In genomic region chr5:125274938-125275759, GRCh38 we compare ENCODE assay signal across 1 cellular context.
TF ChIP-seq lines count a peak whose summit lies in the region.

No MANE protein-coding gene starts in this region.

TF ChIP-seq in HEK293, 187 proteins besides CTCF, POLR2A, EP300 and RAD21 (continued from another document and continues in another):
- TF ChIP-seq, protein P1, sequence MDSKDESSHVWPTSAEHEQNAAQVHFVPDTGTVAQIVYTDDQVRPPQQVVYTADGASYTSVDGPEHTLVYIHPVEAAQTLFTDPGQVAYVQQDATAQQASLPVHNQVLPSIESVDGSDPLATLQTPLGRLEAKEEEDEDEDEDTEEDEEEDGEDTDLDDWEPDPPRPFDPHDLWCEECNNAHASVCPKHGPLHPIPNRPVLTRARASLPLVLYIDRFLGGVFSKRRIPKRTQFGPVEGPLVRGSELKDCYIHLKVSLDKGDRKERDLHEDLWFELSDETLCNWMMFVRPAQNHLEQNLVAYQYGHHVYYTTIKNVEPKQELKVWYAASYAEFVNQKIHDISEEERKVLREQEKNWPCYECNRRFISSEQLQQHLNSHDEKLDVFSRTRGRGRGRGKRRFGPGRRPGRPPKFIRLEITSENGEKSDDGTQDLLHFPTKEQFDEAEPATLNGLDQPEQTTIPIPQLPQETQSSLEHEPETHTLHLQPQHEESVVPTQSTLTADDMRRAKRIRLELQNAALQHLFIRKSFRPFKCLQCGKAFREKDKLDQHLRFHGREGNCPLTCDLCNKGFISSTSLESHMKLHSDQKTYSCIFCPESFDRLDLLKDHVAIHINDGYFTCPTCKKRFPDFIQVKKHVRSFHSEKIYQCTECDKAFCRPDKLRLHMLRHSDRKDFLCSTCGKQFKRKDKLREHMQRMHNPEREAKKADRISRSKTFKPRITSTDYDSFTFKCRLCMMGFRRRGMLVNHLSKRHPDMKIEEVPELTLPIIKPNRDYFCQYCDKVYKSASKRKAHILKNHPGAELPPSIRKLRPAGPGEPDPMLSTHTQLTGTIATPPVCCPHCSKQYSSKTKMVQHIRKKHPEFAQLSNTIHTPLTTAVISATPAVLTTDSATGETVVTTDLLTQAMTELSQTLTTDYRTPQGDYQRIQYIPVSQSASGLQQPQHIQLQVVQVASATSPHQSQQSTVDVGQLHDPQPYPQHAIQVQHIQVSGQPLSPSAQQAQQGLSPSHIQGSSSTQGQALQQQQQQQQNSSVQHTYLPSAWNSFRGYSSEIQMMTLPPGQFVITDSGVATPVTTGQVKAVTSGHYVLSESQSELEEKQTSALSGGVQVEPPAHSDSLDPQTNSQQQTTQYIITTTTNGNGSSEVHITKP (tag by site-specific recombination; IDR thresholded peaks at IDR 0.05) = peak; percentile 94
- peak; percentile 59 for TF ChIP-seq ZNF600 (tag by site-specific recombination; IDR thresholded peaks at IDR 0.05)
- no peak for TF ChIP-seq ZNF626 (tag by site-specific recombination; IDR thresholded peaks at IDR 0.05)
- peak; percentile 75 for TF ChIP-seq ZNF24 (tag by site-specific recombination; IDR thresholded peaks at IDR 0.05)
- TF ChIP-seq ZNF704 (tag by site-specific recombination; IDR thresholded peaks at IDR 0.05) = no peak
- no peak for TF ChIP-seq ZNF175 (tag by site-specific recombination; IDR thresholded peaks at IDR 0.05)
- no peak for TF ChIP-seq ZNF571 (tag by site-specific recombination; IDR thresholded peaks at IDR 0.05)
- no peak for TF ChIP-seq GLI4 (tag by site-specific recombination; IDR thresholded peaks at IDR 0.05)
- TF ChIP-seq ZNF76 (tag by site-specific recombination; IDR thresholded peaks at IDR 0.05; ENCODE audit: borderline replicate concordance, low read depth) = peak; percentile 39; the same call in 1 of the 2 replicates
- no peak for TF ChIP-seq ZNF792 (tag by site-specific recombination; IDR thresholded peaks at IDR 0.05)
- peak; percentile 98 for TF ChIP-seq ZEB2 (tag by site-specific recombination; IDR thresholded peaks at IDR 0.05)
- TF ChIP-seq SP7 (tag by site-specific recombination; IDR thresholded peaks at IDR 0.05) = peak; percentile 98
- TF ChIP-seq, protein P2, sequence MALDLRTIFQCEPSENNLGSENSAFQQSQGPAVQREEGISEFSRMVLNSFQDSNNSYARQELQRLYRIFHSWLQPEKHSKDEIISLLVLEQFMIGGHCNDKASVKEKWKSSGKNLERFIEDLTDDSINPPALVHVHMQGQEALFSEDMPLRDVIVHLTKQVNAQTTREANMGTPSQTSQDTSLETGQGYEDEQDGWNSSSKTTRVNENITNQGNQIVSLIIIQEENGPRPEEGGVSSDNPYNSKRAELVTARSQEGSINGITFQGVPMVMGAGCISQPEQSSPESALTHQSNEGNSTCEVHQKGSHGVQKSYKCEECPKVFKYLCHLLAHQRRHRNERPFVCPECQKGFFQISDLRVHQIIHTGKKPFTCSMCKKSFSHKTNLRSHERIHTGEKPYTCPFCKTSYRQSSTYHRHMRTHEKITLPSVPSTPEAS (tag by site-specific recombination; IDR thresholded peaks at IDR 0.05) = peak; percentile 46
- TF ChIP-seq ZNF837 (tag by site-specific recombination; IDR thresholded peaks at IDR 0.05) = no peak
- TF ChIP-seq ZNF48 (tag by site-specific recombination; IDR thresholded peaks at IDR 0.05) = no peak
- TF ChIP-seq ZNF221 (tag by site-specific recombination; IDR thresholded peaks at IDR 0.05; ENCODE audit: borderline replicate concordance) = no peak
- TF ChIP-seq ZNF747 (tag by site-specific recombination; IDR thresholded peaks at IDR 0.05) = no peak
- peak; percentile 93 for TF ChIP-seq ZNF488 (tag by site-specific recombination; IDR thresholded peaks at IDR 0.05)
- TF ChIP-seq BCL11B (tag by site-specific recombination; IDR thresholded peaks at IDR 0.05; ENCODE audit: low read depth) = peak; percentile 54; the same call in 1 of the 2 replicates
- peak; percentile 85 for TF ChIP-seq ZNF18 (tag by site-specific recombination; IDR thresholded peaks at IDR 0.05)
- no peak for TF ChIP-seq ZNF138 (tag by site-specific recombination; IDR thresholded peaks at IDR 0.05; ENCODE audit: borderline replicate concordance)
- no peak for TF ChIP-seq ZNF169 (tag by site-specific recombination; IDR thresholded peaks at IDR 0.05)
- TF ChIP-seq ZBTB17 (tag by site-specific recombination; IDR thresholded peaks at IDR 0.05) = peak; percentile 48; the same call in 1 of the 2 replicates
- TF ChIP-seq, protein P3, sequence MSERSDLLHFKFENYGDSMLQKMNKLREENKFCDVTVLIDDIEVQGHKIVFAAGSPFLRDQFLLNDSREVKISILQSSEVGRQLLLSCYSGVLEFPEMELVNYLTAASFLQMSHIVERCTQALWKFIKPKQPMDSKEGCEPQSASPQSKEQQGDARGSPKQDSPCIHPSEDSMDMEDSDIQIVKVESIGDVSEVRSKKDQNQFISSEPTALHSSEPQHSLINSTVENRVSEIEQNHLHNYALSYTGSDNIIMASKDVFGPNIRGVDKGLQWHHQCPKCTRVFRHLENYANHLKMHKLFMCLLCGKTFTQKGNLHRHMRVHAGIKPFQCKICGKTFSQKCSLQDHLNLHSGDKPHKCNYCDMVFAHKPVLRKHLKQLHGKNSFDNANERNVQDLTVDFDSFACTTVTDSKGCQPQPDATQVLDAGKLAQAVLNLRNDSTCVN (tag by site-specific recombination; optimal IDR thresholded peaks at IDR 0.05) = no peak
- peak; percentile 57 for TF ChIP-seq ZNF639 (tag by site-specific recombination; IDR thresholded peaks at IDR 0.05)
- peak; percentile 87 for TF ChIP-seq IKZF3 (tag by site-specific recombination; IDR thresholded peaks at IDR 0.05)
- TF ChIP-seq SP3 (tag by site-specific recombination; IDR thresholded peaks at IDR 0.05) = no peak
- TF ChIP-seq ZNF366 (tag by site-specific recombination; conservative IDR thresholded peaks at IDR 0.05) = peak; percentile 95
- TF ChIP-seq ZNF274 (IDR thresholded peaks at IDR 0.05; ENCODE audit: low read length) = no peak
- no peak for TF ChIP-seq ZNF274 (tag by site-specific recombination; IDR thresholded peaks at IDR 0.05; ENCODE audit: borderline replicate concordance)
- peak; percentile 47; the same call in 1 of the 2 replicates for TF ChIP-seq ZBTB20 (tag by site-specific recombination; IDR thresholded peaks at IDR 0.05)
- TF ChIP-seq ZNF302 (tag by site-specific recombination; IDR thresholded peaks at IDR 0.05; ENCODE audit: low read depth) = no peak
- no peak for TF ChIP-seq ZNF530 (tag by site-specific recombination; IDR thresholded peaks at IDR 0.05; ENCODE audit: low read depth)
- TF ChIP-seq, protein P4, sequence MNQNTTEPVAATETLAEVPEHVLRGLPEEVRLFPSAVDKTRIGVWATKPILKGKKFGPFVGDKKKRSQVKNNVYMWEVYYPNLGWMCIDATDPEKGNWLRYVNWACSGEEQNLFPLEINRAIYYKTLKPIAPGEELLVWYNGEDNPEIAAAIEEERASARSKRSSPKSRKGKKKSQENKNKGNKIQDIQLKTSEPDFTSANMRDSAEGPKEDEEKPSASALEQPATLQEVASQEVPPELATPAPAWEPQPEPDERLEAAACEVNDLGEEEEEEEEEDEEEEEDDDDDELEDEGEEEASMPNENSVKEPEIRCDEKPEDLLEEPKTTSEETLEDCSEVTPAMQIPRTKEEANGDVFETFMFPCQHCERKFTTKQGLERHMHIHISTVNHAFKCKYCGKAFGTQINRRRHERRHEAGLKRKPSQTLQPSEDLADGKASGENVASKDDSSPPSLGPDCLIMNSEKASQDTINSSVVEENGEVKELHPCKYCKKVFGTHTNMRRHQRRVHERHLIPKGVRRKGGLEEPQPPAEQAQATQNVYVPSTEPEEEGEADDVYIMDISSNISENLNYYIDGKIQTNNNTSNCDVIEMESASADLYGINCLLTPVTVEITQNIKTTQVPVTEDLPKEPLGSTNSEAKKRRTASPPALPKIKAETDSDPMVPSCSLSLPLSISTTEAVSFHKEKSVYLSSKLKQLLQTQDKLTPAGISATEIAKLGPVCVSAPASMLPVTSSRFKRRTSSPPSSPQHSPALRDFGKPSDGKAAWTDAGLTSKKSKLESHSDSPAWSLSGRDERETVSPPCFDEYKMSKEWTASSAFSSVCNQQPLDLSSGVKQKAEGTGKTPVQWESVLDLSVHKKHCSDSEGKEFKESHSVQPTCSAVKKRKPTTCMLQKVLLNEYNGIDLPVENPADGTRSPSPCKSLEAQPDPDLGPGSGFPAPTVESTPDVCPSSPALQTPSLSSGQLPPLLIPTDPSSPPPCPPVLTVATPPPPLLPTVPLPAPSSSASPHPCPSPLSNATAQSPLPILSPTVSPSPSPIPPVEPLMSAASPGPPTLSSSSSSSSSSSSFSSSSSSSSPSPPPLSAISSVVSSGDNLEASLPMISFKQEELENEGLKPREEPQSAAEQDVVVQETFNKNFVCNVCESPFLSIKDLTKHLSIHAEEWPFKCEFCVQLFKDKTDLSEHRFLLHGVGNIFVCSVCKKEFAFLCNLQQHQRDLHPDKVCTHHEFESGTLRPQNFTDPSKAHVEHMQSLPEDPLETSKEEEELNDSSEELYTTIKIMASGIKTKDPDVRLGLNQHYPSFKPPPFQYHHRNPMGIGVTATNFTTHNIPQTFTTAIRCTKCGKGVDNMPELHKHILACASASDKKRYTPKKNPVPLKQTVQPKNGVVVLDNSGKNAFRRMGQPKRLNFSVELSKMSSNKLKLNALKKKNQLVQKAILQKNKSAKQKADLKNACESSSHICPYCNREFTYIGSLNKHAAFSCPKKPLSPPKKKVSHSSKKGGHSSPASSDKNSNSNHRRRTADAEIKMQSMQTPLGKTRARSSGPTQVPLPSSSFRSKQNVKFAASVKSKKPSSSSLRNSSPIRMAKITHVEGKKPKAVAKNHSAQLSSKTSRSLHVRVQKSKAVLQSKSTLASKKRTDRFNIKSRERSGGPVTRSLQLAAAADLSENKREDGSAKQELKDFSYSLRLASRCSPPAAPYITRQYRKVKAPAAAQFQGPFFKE (tag by site-specific recombination; IDR thresholded peaks at IDR 0.05; ENCODE audit: borderline replicate concordance) = no peak
- TF ChIP-seq BCL6B (tag by site-specific recombination; IDR thresholded peaks at IDR 0.05) = peak; percentile 63
- no peak for TF ChIP-seq ZNF223 (tag by site-specific recombination; IDR thresholded peaks at IDR 0.05)
- TF ChIP-seq ZXDB (tag by site-specific recombination; IDR thresholded peaks at IDR 0.05) = peak; percentile 78
- no peak for TF ChIP-seq KLF1 (tag by site-specific recombination; IDR thresholded peaks at IDR 0.05)
- peak; percentile 91 for TF ChIP-seq WT1 (tag by site-specific recombination; IDR thresholded peaks at IDR 0.05)
- peak; percentile 96 for TF ChIP-seq OSR2 (tag by site-specific recombination; IDR thresholded peaks at IDR 0.05)
- no peak for TF ChIP-seq ZNF560 (tag by site-specific recombination; IDR thresholded peaks at IDR 0.05; ENCODE audit: borderline replicate concordance)
- TF ChIP-seq ZSCAN23 (tag by site-specific recombination; IDR thresholded peaks at IDR 0.05) = peak; percentile 66; the same call in 1 of the 2 replicates
- TF ChIP-seq ZNF416 (tag by site-specific recombination; IDR thresholded peaks at IDR 0.05) = no peak
- TF ChIP-seq ZNF292 (tag by site-specific recombination; IDR thresholded peaks at IDR 0.05; ENCODE audit: borderline replicate concordance, low read depth) = no peak
- TF ChIP-seq ZNF510 (tag by site-specific recombination; IDR thresholded peaks at IDR 0.05; ENCODE audit: insufficient replicate concordance) = no peak
- TF ChIP-seq ZNF214 (tag by site-specific recombination; IDR thresholded peaks at IDR 0.05; ENCODE audit: borderline replicate concordance) = no peak
- TF ChIP-seq ZNF16 (tag by site-specific recombination; IDR thresholded peaks at IDR 0.05; ENCODE audit: low read depth) = no peak
- peak; percentile 20; the same call in 1 of the 2 replicates for TF ChIP-seq YY1 (tag by site-specific recombination; IDR thresholded peaks at IDR 0.05)
- TF ChIP-seq REPIN1 (tag by site-specific recombination; IDR thresholded peaks at IDR 0.05; ENCODE audit: low read depth) = no peak
